In genomic region chr1:54764922-54765561, GRCh38 we compare ENCODE assay signal across 8 cellular contexts. TPM values are rescaled to one million over a fixed set of nuclear protein-coding genes. Genes with fewer than 3 reads are reported as not detected.
DNase-seq lines count a peak whose midpoint lies in the region; ATAC-seq lines count a peak whose summit lies in the region.

No MANE protein-coding gene starts in this region.

- peak overlapping the region; percentile 94 to 98 (median 96) for H3K4me3 Mint-ChIP-seq in naive B cell

- intact Hi-C loops in Right ventricle myocardium inferior (cut with DNase I) = loop anchor here (5.0 to 10.0 kb wide), 2 partner anchors 48 to 820 kb away; partner anchors contain the start of genes IFT25, LRRC42 and TTC4
- intact Hi-C loops in cardiac septum (cut with DNase I) = loop anchor here (5.0 kb wide), 1 partner anchor 928 kb away; the partner anchor contains the start of gene NDC1

- peak overlapping the region; percentile 79 for H3K27ac ChIP-seq in caudate nucleus (ENCODE audit: low read depth, low read length)

- ATAC-seq in Right ventricle myocardium inferior (peak; percentile 12), HG03469 (IDR thresholded peaks at IDR 0.05; ENCODE audit: unreplicated experiment) (peak; percentile 1), naive B cell (ENCODE audit: low read depth in 2 of 2) (peak; percentile 18 to 26)

- peaks cover 17 to 28% (median 22%) of the 10 kb centered on the region in 3 donors for H3K4me1 Mint-ChIP-seq in naive B cell

- peak overlapping the region; percentile 78 to 99 (median 92) for H3K27ac Mint-ChIP-seq in naive B cell

- peaks cover 0 to 15% (median 5%) of the 10 kb centered on the region in 3 donors for H3K27me3 Mint-ChIP-seq in naive B cell

- DNase-seq in Right ventricle myocardium inferior (ENCODE audit: missing footprints) (no peak), cardiac septum (ENCODE audit: low spot score) (no peak), caudate nucleus (lab: John Stamatoyannopoulos, UW) (no peak), naive B cell (no peak), foreskin melanocyte (no peak), NCI-H2196 treated with DMSO at 0.1 percent for 48 hours (lab: John Stamatoyannopoulos, UW; ENCODE audit: unreplicated experiment) (no peak), LoVo (ENCODE audit: low spot score) (no peak)

- H3K9me3 Mint-ChIP-seq in naive B cell = no peaks in the 10 kb centered on the region

- H3K36me3 Mint-ChIP-seq in naive B cell = no peaks in the 10 kb centered on the region

RNA-seq across cellular contexts. Expression of gene PARS2, which starts 0.7 kb away (rescaled TPM):
- 4.2 TPM for total RNA-seq in Right ventricle myocardium inferior
- total RNA-seq in cardiac septum = 3.8 TPM
- polyA plus RNA-seq in naive B cell (ENCODE audit: low read depth in 6 of 6) = 1 to 10 TPM in 5 of 6 donors, not detected in 1; 1.9 to 3.7 (median 3.3) TPM

RNA-seq across cellular contexts. Expression of gene TTC22, which starts 36.1 kb away (rescaled TPM):
- total RNA-seq in Right ventricle myocardium inferior (not detected), cardiac septum (0.08 TPM)
- polyA plus RNA-seq in naive B cell (ENCODE audit: low read depth in 6 of 6) = 1 to 10 TPM in 3 of 6 donors, under 1 TPM in 2, not detected in 1; 0.41 to 2.0 (median 1.1) TPM

RNA-seq across cellular contexts. Expression of gene TTC4, which starts 49.4 kb away (rescaled TPM):
- 12.8 TPM for total RNA-seq in Right ventricle myocardium inferior
- total RNA-seq in cardiac septum = 16.7 TPM
- 10 to 100 TPM; 16.4 to 31.9 (median 20.8) TPM for polyA plus RNA-seq in naive B cell (ENCODE audit: low read depth in 6 of 6)
